Comparison of ENCODE assay signal across 13 cellular contexts in genomic region chr10:14617850-14618249, GRCh38.
DNase-seq lines count a peak whose midpoint lies in the region; ATAC-seq, FAIRE-seq and TF ChIP-seq lines count a peak whose summit lies in the region.
"Had no signal": no experiment of that assay in that cellular context is flagged by ENCODE, and none has a peak within 500 bp of the region (broad histone marks: within the 10 kb centered on the region; RNA-seq: fewer than 3 reads in every experiment).

No MANE protein-coding gene starts in this region.

- H4K20me1 ChIP-seq in HCT116 (ENCODE audit: insufficient read depth), result no peaks in the 10 kb centered on the region
- no peaks in the 10 kb centered on the region for H4K20me1 ChIP-seq in SU-DHL-6 (ENCODE audit: low read depth, low read length)
- no peaks in the 10 kb centered on the region for H4K20me1 ChIP-seq in keratinocyte (ENCODE audit: control insufficient read depth, extremely low read depth, insufficient read depth, low read length)

- H3K79me2 ChIP-seq in HCT116 (ENCODE audit: insufficient read depth, low read length), result no peaks in the 10 kb centered on the region
- no peaks in the 10 kb centered on the region for H3K79me2 ChIP-seq in SU-DHL-6 (ENCODE audit: insufficient read depth, low read length)
- no peaks in the 10 kb centered on the region for H3K79me2 ChIP-seq in keratinocyte (ENCODE audit: control insufficient read depth, insufficient read depth, low read length)

- H3K4me3 ChIP-seq in AG09309 (ENCODE audit: control insufficient read depth, low read depth, low read length) (no peak overlapping the region), HCT116 (replicated peaks in 1 of 2; ENCODE audit: low read depth in 1 of 2, low read length in 2 of 2) (no peak overlapping the region), SU-DHL-6 (ENCODE audit: insufficient read depth, low read length, poor library complexity, severe bottlenecking) (no peak overlapping the region), keratinocyte (ENCODE audit: control insufficient read depth in 2 of 3, extremely low read depth in 1 of 3, insufficient read depth in 2 of 3, low read depth in 1 of 3, low read length in 3 of 3) (no peak overlapping the region), small intestine (ENCODE audit: low read depth in 1 of 2, low read length in 2 of 2) (no peak overlapping the region), ovary (no peak overlapping the region)

- no peak for DNase-seq in AG09309 (ENCODE audit: low read depth)
- DNase-seq in HCT116 (ENCODE audit: low read depth, low spot score), result no peak
- no peak for DNase-seq in keratinocyte (ENCODE audit: low read depth, low spot score)
- DNase-seq in small intestine, result no peak
- DNase-seq in ovary, result no peak
- DNase-seq in HUDEP-2 (lab: John Stamatoyannopoulos, UW; ENCODE audit: unreplicated experiment in 76 of 76), result no peak
- DNase-seq: activated naive CD4-positive, alpha-beta T cell treated with anti-CD3 and anti-CD28 coated beads, Interleukin-2, amount 10 ng/mL, durations not matched to agents 7 days and 5 days; DMS153; mesendoderm had no signal

- H3K9me2 ChIP-seq in HCT116 (ENCODE audit: insufficient read depth) (no peaks in the 10 kb centered on the region), SU-DHL-6 (replicated peaks; ENCODE audit: insufficient read depth, low read length) (no peaks in the 10 kb centered on the region)

- no peak for TF ChIP-seq EP300 in ovary (IDR thresholded peaks at IDR 0.05)

- BruUV-seq in HCT116 (replicated peaks; lab: Mats Ljungman, UMichigan), result no TSS peak

- H3K4me1 ChIP-seq in HCT116 (ENCODE audit: control insufficient read depth in 1 of 2, insufficient read depth in 2 of 2, low read length in 2 of 2), result no peaks in the 10 kb centered on the region
- H3K4me1 ChIP-seq in keratinocyte (ENCODE audit: control insufficient read depth, extremely low read depth, insufficient read depth, low read length), result peaks cover 15% of the 10 kb centered on the region
- peaks cover 0 to 2% of the 10 kb centered on the region in 2 donors for H3K4me1 ChIP-seq in small intestine (ENCODE audit: control insufficient read depth in 2 of 2, insufficient read depth in 1 of 2, low read depth in 1 of 2, low read length in 1 of 2)
- no peaks in the 10 kb centered on the region for H3K4me1 ChIP-seq in ovary (ENCODE audit: insufficient read depth)

- TF ChIP-seq POLR2A in HCT116 (IDR thresholded peaks at IDR 0.05; ENCODE audit: borderline replicate concordance, extremely low read depth, insufficient read depth, insufficient read length) (no peak), ovary (IDR thresholded peaks at IDR 0.05) (no peak)

- H3K9me1 ChIP-seq in keratinocyte (ENCODE audit: control insufficient read depth, extremely low read depth, insufficient read depth, low read length), result no peaks in the 10 kb centered on the region

- H3K36me3 ChIP-seq in HCT116 (ENCODE audit: control insufficient read depth in 1 of 2, insufficient read depth in 2 of 2, low read length in 2 of 2) (no peaks in the 10 kb centered on the region), SU-DHL-6 (ENCODE audit: low read length) (no peaks in the 10 kb centered on the region), keratinocyte (ENCODE audit: control insufficient read depth in 2 of 2, extremely low read depth in 1 of 2, insufficient read depth in 2 of 2, low read length in 2 of 2) (no peaks in the 10 kb centered on the region), small intestine (ENCODE audit: control insufficient read depth in 2 of 2, insufficient read depth in 2 of 2, low read length in 2 of 2) (no peaks in the 10 kb centered on the region), ovary (no peaks in the 10 kb centered on the region)

- TF ChIP-seq RAD21 in HCT116 (IDR thresholded peaks at IDR 0.05; ENCODE audit: low read depth), result peak; percentile 13; the same call in 1 of the 2 replicates

- H3K9me3 ChIP-seq in HCT116 (ENCODE audit: control insufficient read depth in 1 of 2, insufficient read depth in 1 of 2, low read depth in 1 of 2, low read length in 2 of 2), result no peaks in the 10 kb centered on the region
- no peaks in the 10 kb centered on the region for H3K9me3 ChIP-seq in SU-DHL-6 (ENCODE audit: insufficient read depth, low read length)
- no peaks in the 10 kb centered on the region for H3K9me3 ChIP-seq in keratinocyte (ENCODE audit: control insufficient read depth, low read depth, low read length)
- no peaks in the 10 kb centered on the region for H3K9me3 ChIP-seq in small intestine (ENCODE audit: control insufficient read depth, low read depth)
- H3K9me3 ChIP-seq in ovary, result no peaks in the 10 kb centered on the region

- TF ChIP-seq CTCF in AG09309 (IDR thresholded peaks at IDR 0.05; ENCODE audit: control insufficient read depth, insufficient read depth, low read depth, low read length, missing control alignments) (peak; percentile 37), HCT116 (IDR thresholded peaks at IDR 0.05 in 2 of 3, conservative IDR thresholded peaks at IDR 0.05 in 1 of 3; ENCODE audit: borderline replicate concordance in 1 of 3, insufficient read depth in 1 of 3, low read depth in 2 of 3, low read length in 2 of 3) (0 out of 6 replicates have a peak, but pooled peaks of 1 of the 3 experiments have one; percentile 12), SU-DHL-6 (IDR thresholded peaks at IDR 0.05; ENCODE audit: insufficient read depth, low read length, poor library complexity, severe bottlenecking) (no peak), keratinocyte (optimal IDR thresholded peaks at IDR 0.05 in 1 of 3, IDR thresholded peaks at IDR 0.05 in 1 of 3, conservative IDR thresholded peaks at IDR 0.05 in 1 of 3; ENCODE audit: extremely low read depth in 1 of 3, insufficient read depth in 2 of 3, low read length in 3 of 3) (peak; percentile 29 to 36 (median 29)), ovary (IDR thresholded peaks at IDR 0.05) (no peak)

- dilution Hi-C loops in keratinocyte (cut with MboI; ENCODE audit: extremely low pct_ligation_motif_present, low sequenced_read_pairs), result no loop called here

- intact Hi-C loops in HCT116 (cut with micrococcal nuclease), result no loop called here
- intact Hi-C loops in ovary (cut with DNase I), result no loop called here

- 76 to 92% (median 88%) methylated on average over 4 of the region's 4 CpGs for WGBS in small intestine, 3 donors
- 91 to 94% (median 93%) methylated on average over 4 of the region's 4 CpGs for WGBS in ovary, 3 donors

- no peak for ATAC-seq in HCT116
- no peak for ATAC-seq in GM18519 (IDR thresholded peaks at IDR 0.05; ENCODE audit: low FRiP score, unreplicated experiment)
- ATAC-seq: activated CD4-positive, CD25-positive, alpha-beta regulatory T cell treated with anti-CD3 and anti-CD28 coated beads, Interleukin-2, amount 50 U/mL, for 24 hours had no signal

- no peak overlapping the region for H2AFZ ChIP-seq in HCT116 (ENCODE audit: low read depth, low read length, poor library complexity, severe bottlenecking)
- H2AFZ ChIP-seq in SU-DHL-6 (ENCODE audit: low read depth, low read length, severe bottlenecking), result peak overlapping the region; percentile 73
- H2AFZ ChIP-seq in keratinocyte (ENCODE audit: control insufficient read depth, low read length), result no peak overlapping the region

- CTCF ChIA-PET in HCT116 (lab: Charles Lee), result no interaction called here

- RAD21 ChIA-PET in HCT116 (lab: Charles Lee; ENCODE audit: low non-redundant PET in 1 of 2, low total read pairs in 2 of 2, uncharacterized antibody in 2 of 2, unreplicated experiment in 2 of 2), result no interaction called here

- no peak overlapping the region for H3K4me2 ChIP-seq in HCT116 (ENCODE audit: low read length)
- no peak overlapping the region for H3K4me2 ChIP-seq in SU-DHL-6 (ENCODE audit: low read depth, low read length, poor library complexity, severe bottlenecking)
- H3K4me2 ChIP-seq in keratinocyte (ENCODE audit: control insufficient read depth, extremely low read depth, insufficient read depth, low read depth, low read length), result peak overlapping the region; percentile 8

- H3K9ac ChIP-seq in HCT116 (ENCODE audit: low read length) (no peak overlapping the region), SU-DHL-6 (ENCODE audit: low read length) (no peak overlapping the region), keratinocyte (ENCODE audit: control insufficient read depth, extremely low read depth, insufficient read depth, low read length) (no peak overlapping the region)

- H3F3A ChIP-seq in SU-DHL-6 (ENCODE audit: insufficient read depth), result no peaks in the 10 kb centered on the region; the same call in 1 of the 2 replicates

- H3K27ac ChIP-seq in HCT116 (ENCODE audit: low read depth, low read length) (no peak overlapping the region), SU-DHL-6 (ENCODE audit: low read depth, low read length) (no peak overlapping the region), keratinocyte (ENCODE audit: control insufficient read depth, insufficient read depth, low read length) (no peak overlapping the region), small intestine (ENCODE audit: low read depth in 1 of 2, low read length in 1 of 2) (no peak overlapping the region), ovary (no peak overlapping the region)
- H3K27ac ChIP-seq: epithelial cell of prostate had no signal

- no peaks in the 10 kb centered on the region for H3K27me3 ChIP-seq in HCT116 (ENCODE audit: insufficient read depth, low read length)
- H3K27me3 ChIP-seq in SU-DHL-6 (ENCODE audit: low read length), result no peaks in the 10 kb centered on the region
- no peaks in the 10 kb centered on the region for H3K27me3 ChIP-seq in keratinocyte (ENCODE audit: control insufficient read depth, extremely low read depth, insufficient read depth, low read length)
- H3K27me3 ChIP-seq in small intestine (ENCODE audit: control insufficient read depth in 2 of 2, insufficient read depth in 2 of 2, low read length in 2 of 2), result no peaks in the 10 kb centered on the region
- H3K27me3 ChIP-seq in ovary, result no peaks in the 10 kb centered on the region

- POLR2A ChIA-PET in HCT116 (lab: Charles Lee), result no interaction called here

- FAIRE-seq in keratinocyte (lab: Jason Lieb, UNC), result peak; percentile 74
- no peak for FAIRE-seq in small intestine (lab: Jason Lieb, UNC)

TF ChIP-seq in HCT116, 20 proteins besides CTCF, POLR2A, EP300 and RAD21 (continues in another document):
- no peak for TF ChIP-seq MAX (IDR thresholded peaks at IDR 0.05)
- no peak for TF ChIP-seq POLR2AphosphoS5 (IDR thresholded peaks at IDR 0.05; ENCODE audit: low read depth, low read length)
- TF ChIP-seq ZFX (IDR thresholded peaks at IDR 0.05), result no peak
- TF ChIP-seq SIN3A (IDR thresholded peaks at IDR 0.05; ENCODE audit: low read depth), result no peak
- no peak for TF ChIP-seq SP1 (IDR thresholded peaks at IDR 0.05; ENCODE audit: low read depth)
- no peak for TF ChIP-seq ELF1 (IDR thresholded peaks at IDR 0.05; ENCODE audit: borderline replicate concordance, low read depth)
- TF ChIP-seq CEBPB (IDR thresholded peaks at IDR 0.05; ENCODE audit: low read depth), result no peak
- TF ChIP-seq SRF (IDR thresholded peaks at IDR 0.05; ENCODE audit: low read depth), result no peak

Comparison
In these comparisons a context has a peak if more than half of its experiments do, and no peak if none do; other contexts are left out.
1. CTCF ChIP-seq: peak in AG09309 (single experiment) and keratinocyte (3 of 3); none in SU-DHL-6 (single experiment) and ovary (0 of 3).